ENCODE assay signal across 8 cellular contexts in the genomic region with DNA sequence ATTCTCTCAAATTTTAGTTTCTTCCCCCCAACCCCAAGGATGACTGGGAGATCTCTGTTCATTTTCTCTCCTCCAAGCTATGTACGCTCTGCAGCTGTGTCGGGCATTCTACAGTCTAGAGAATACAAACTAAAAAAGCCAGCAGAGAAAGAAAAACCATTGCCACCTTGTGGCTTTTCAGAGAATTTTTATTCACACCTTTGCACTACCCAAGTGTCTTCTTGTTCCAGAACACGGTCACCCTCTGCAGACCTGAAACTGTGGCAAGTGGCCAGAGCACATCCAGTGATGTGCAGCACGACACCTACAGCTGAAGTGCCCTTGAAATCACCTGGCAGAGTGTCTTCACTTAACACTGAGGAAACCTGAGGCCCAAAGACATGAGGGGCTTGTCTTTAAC.
DNase-seq lines count a peak whose midpoint lies in the region; ATAC-seq and TF ChIP-seq lines count a peak whose summit lies in the region.

No MANE protein-coding gene starts in this region.

- H3F3A ChIP-seq in GM23248 (ENCODE audit: insufficient read depth): peaks cover 17% of the 10 kb centered on the region; the same call in 1 of the 2 replicates

- H3K4me3 ChIP-seq in CD4-positive, alpha-beta memory T cell (ENCODE audit: low read length in 2 of 2): no peak overlapping the region
- H3K4me3 ChIP-seq in GM23248 (no peak overlapping the region), gastrocnemius medialis (no peak overlapping the region), H7 (ENCODE audit: insufficient read depth, low read depth, low read length) (no peak overlapping the region)

- H3K79me2 ChIP-seq in GM23248 (ENCODE audit: insufficient read depth): no peaks in the 10 kb centered on the region

- H3K36me3 ChIP-seq in CD4-positive, alpha-beta memory T cell (ENCODE audit: insufficient read depth, low read length): no peaks in the 10 kb centered on the region
- H3K36me3 ChIP-seq in GM23248 (ENCODE audit: low read depth) (no peaks in the 10 kb centered on the region; the same call in 1 of the 2 replicates), gastrocnemius medialis (no peaks in the 10 kb centered on the region), H7 (replicated peaks; ENCODE audit: control insufficient read depth, insufficient read depth, low read length) (no peaks in the 10 kb centered on the region)

- no peak overlapping the region for H2AFZ ChIP-seq in GM23248

- DNase-seq in CD4-positive, alpha-beta memory T cell: peak in 4 of 5 donors; percentile 39 to 46 (median 42)
- peak; percentile 36 for DNase-seq in GM23248
- peak; percentile 44 for DNase-seq in RPMI7951 (ENCODE audit: low read depth)
- peak; percentile 49 for DNase-seq in fibroblast of peridontal ligament (ENCODE audit: extremely low read depth)
- no peak for DNase-seq in gastrocnemius medialis
- DNase-seq in H7: no peak
- no peak for DNase-seq in stimulated activated naive CD4-positive, alpha-beta T cell treated with Interleukin-2 at 50 U/mL for 16 hours (lab: John Stamatoyannopoulos, UW)
- DNase-seq in dedifferentiated amniotic fluid mesenchymal stem cell (ENCODE audit: extremely low spot score): no peak

- no peaks in the 10 kb centered on the region for H3K9me3 Mint-ChIP-seq in CD4-positive, alpha-beta memory T cell

- H3K27ac Mint-ChIP-seq in CD4-positive, alpha-beta memory T cell: no peak overlapping the region

- WGBS in GM23248 (ENCODE audit: low coverage in 1 of 2, low lambda C conversion rate in 2 of 2, missing lambda C conversion rate in 2 of 2), 2 experiments: 61 to 62% methylated on average over 4 of the region's 4 CpGs

- H3K27ac ChIP-seq in CD4-positive, alpha-beta memory T cell (ENCODE audit: low read depth, low read length): no peak overlapping the region
- no peak overlapping the region for H3K27ac ChIP-seq in GM23248
- H3K27ac ChIP-seq in gastrocnemius medialis: no peak overlapping the region

- POLR2A ChIA-PET in CD4-positive, alpha-beta memory T cell (lab: Charles Lee; ENCODE audit: partially characterized antibody): interaction anchor here (0.8 to 1.2 kb wide), 4 partner anchors 50 to 68 kb away, joined by 3 to 11 read pairs (median 3); a partner anchor contains a TSS

- peak overlapping the region in 1 of 8 donors; percentile 11 for H3K4me3 Mint-ChIP-seq in CD4-positive, alpha-beta memory T cell

- CTCF ChIA-PET in CD4-positive, alpha-beta memory T cell (lab: Charles Lee; ENCODE audit: partially characterized antibody): interaction anchor here (0.8 to 2.9 kb wide), 20 partner anchors 11 to 262 kb away, joined by 3 to 32 read pairs (median 4); no protein-coding TSS in a partner anchor

- TF ChIP-seq CTCF in gastrocnemius medialis (IDR thresholded peaks at IDR 0.05 in 4 of 5, conservative IDR thresholded peaks at IDR 0.05 in 1 of 5): peak in 3 of 5 experiments; percentile 17 to 38 (median 33)

- H3K9me2 ChIP-seq in GM23248 (ENCODE audit: insufficient read depth): no peaks in the 10 kb centered on the region

- no peak overlapping the region for H3K4me2 ChIP-seq in GM23248 (ENCODE audit: unreplicated experiment)

- H3K27me3 Mint-ChIP-seq in CD4-positive, alpha-beta memory T cell: no peaks in the 10 kb centered on the region

- TF ChIP-seq POLR2A in gastrocnemius medialis (IDR thresholded peaks at IDR 0.05): no peak

- H3K27me3 ChIP-seq in CD4-positive, alpha-beta memory T cell (ENCODE audit: insufficient read depth, low read length): no peaks in the 10 kb centered on the region
- no peaks in the 10 kb centered on the region for H3K27me3 ChIP-seq in GM23248 (replicated peaks; ENCODE audit: insufficient read depth)
- no peaks in the 10 kb centered on the region for H3K27me3 ChIP-seq in gastrocnemius medialis
- H3K27me3 ChIP-seq in H7 (ENCODE audit: control insufficient read depth, insufficient read depth, low read length): no peaks in the 10 kb centered on the region

- H3K4me1 ChIP-seq in CD4-positive, alpha-beta memory T cell (ENCODE audit: insufficient read depth, low read length): no peaks in the 10 kb centered on the region
- H3K4me1 ChIP-seq in GM23248 (ENCODE audit: insufficient read depth) (peaks cover 11% of the 10 kb centered on the region), gastrocnemius medialis (peaks cover 0 to 3% of the 10 kb centered on the region in 2 donors)

- intact Hi-C loops in CD4-positive, alpha-beta memory T cell (cut with micrococcal nuclease): loop anchor here (1.0 kb wide), 2 partner anchors 69 to 87 kb away; a partner anchor contains a TSS
- intact Hi-C loops in gastrocnemius medialis (cut with DNase I; ENCODE audit: low total_unique reads): loop anchor here (5.0 kb wide), 1 partner anchor 70 kb away; a partner anchor contains a TSS

- no peaks in the 10 kb centered on the region for H3K9me3 ChIP-seq in CD4-positive, alpha-beta memory T cell (ENCODE audit: control insufficient read depth in 1 of 2, low read length in 2 of 2)
- H3K9me3 ChIP-seq in GM23248 (ENCODE audit: low read depth) (no peaks in the 10 kb centered on the region), gastrocnemius medialis (no peaks in the 10 kb centered on the region)

- H3K4me1 Mint-ChIP-seq in CD4-positive, alpha-beta memory T cell: peaks cover 4 to 13% (median 6%) of the 10 kb centered on the region in 4 donors

- in situ Hi-C loops in GM23248 (cut with MboI) (no loop called here), gastrocnemius medialis (cut with MboI; ENCODE audit: low sequenced_read_pairs in 4 of 4) (loop anchor here in 1 of 4 donors (10.0 kb wide), 1 partner anchor 87 kb away; no protein-coding TSS in a partner anchor)

- no peak overlapping the region for H3K9ac ChIP-seq in GM23248

- H3K36me3 Mint-ChIP-seq in CD4-positive, alpha-beta memory T cell: no peaks in the 10 kb centered on the region

- ATAC-seq in gastrocnemius medialis: no peak

- H4K20me1 ChIP-seq in GM23248 (ENCODE audit: insufficient read depth): no peaks in the 10 kb centered on the region

Comparison
In these comparisons a context has a peak if more than half of its experiments do, and no peak if none do; other contexts are left out.
1. DNase-seq: peak in CD4-positive, alpha-beta memory T cell (4 of 5), GM23248 (single experiment), RPMI7951 (single experiment) and fibroblast of peridontal ligament (single experiment); none in gastrocnemius medialis (0 of 2), H7 (single experiment), stimulated activated naive CD4-positive, alpha-beta T cell treated with Interleukin-2 at 50 U/mL for 16 hours (single experiment) and dedifferentiated amniotic fluid mesenchymal stem cell (single experiment).